ENCODE assay signal across 8 cellular contexts in genomic region chr3:107271787-107272387, GRCh38.
A peak's percentile ranks its signal among the peaks of the same experiment; 100 is the strongest.
DNase-seq lines count a peak whose midpoint lies in the region; ATAC-seq and TF ChIP-seq lines count a peak whose summit lies in the region.

No MANE protein-coding gene starts in this region.

- no peaks in the 10 kb centered on the region for H3K9me3 ChIP-seq in OCI-LY3 (ENCODE audit: insufficient read depth, low read length)
- no peaks in the 10 kb centered on the region for H3K9me3 ChIP-seq in mesenchymal stem cell (ENCODE audit: control insufficient read depth, low read length)

- no peak overlapping the region for H3K4ac ChIP-seq in mesenchymal stem cell (ENCODE audit: low read depth in 1 of 2, low read length in 2 of 2)

- H2BK120ac ChIP-seq in mesenchymal stem cell (ENCODE audit: low read depth, low read length) = no peak overlapping the region

- no peak overlapping the region for H3K23ac ChIP-seq in mesenchymal stem cell (ENCODE audit: low read length in 2 of 2)

- H3K79me2 ChIP-seq in OCI-LY3 (ENCODE audit: low read length) = no peaks in the 10 kb centered on the region

- no peak overlapping the region for H3K27ac ChIP-seq in OCI-LY3 (ENCODE audit: low read length)
- no peak overlapping the region for H3K27ac ChIP-seq in mesenchymal stem cell (ENCODE audit: low read length, poor library complexity, severe bottlenecking)

- no peak overlapping the region for H2BK5ac ChIP-seq in mesenchymal stem cell (ENCODE audit: low read depth, low read length, poor library complexity, severe bottlenecking)

- 0 out of 2 replicates have a peak overlapping the region, but pooled peaks have one; percentile 6 for H2AFZ ChIP-seq in OCI-LY3 (ENCODE audit: low read depth, low read length)
- H2AFZ ChIP-seq in mesenchymal stem cell (ENCODE audit: low read depth, low read length) = no peak overlapping the region

- no peaks in the 10 kb centered on the region for H3K4me1 ChIP-seq in OCI-LY3 (ENCODE audit: low read length)
- H3K4me1 ChIP-seq in mesenchymal stem cell (ENCODE audit: control insufficient read depth, insufficient read depth, low read depth, low read length) = no peaks in the 10 kb centered on the region

- no peak overlapping the region for H3K18ac ChIP-seq in mesenchymal stem cell (ENCODE audit: low read depth in 1 of 2, low read length in 2 of 2)

- no peak overlapping the region for H2BK12ac ChIP-seq in mesenchymal stem cell (ENCODE audit: low read length in 2 of 2)

- H2AK5ac ChIP-seq in mesenchymal stem cell (ENCODE audit: low read length, severe bottlenecking) = no peak overlapping the region

- H3K4me2 ChIP-seq in OCI-LY3 (ENCODE audit: low read length) (peak overlapping the region; percentile 44), mesenchymal stem cell (ENCODE audit: low read length, poor library complexity, severe bottlenecking) (no peak overlapping the region)

- WGBS in mesenchymal stem cell = 0% methylated on average over 1 of the region's 3 CpGs

- no peak overlapping the region for H2BK15ac ChIP-seq in mesenchymal stem cell (ENCODE audit: low read depth, poor library complexity, severe bottlenecking)

- no peak overlapping the region for H4K91ac ChIP-seq in mesenchymal stem cell (ENCODE audit: low read length)

- no peaks in the 10 kb centered on the region for H4K20me1 ChIP-seq in OCI-LY3 (ENCODE audit: insufficient read depth, low read length)

- no peaks in the 10 kb centered on the region for H3K36me3 ChIP-seq in OCI-LY3 (replicated peaks; ENCODE audit: low read depth, low read length)
- no peaks in the 10 kb centered on the region for H3K36me3 ChIP-seq in mesenchymal stem cell (ENCODE audit: control insufficient read depth in 1 of 2, insufficient read depth in 2 of 2, low read depth in 1 of 2, low read length in 2 of 2)

- H3K79me1 ChIP-seq in mesenchymal stem cell (replicated peaks; ENCODE audit: low read length, poor library complexity, severe bottlenecking) = no peaks in the 10 kb centered on the region

- H3K27me3 ChIP-seq in OCI-LY3 (ENCODE audit: low read depth, low read length) (peaks cover 22% of the 10 kb centered on the region), mesenchymal stem cell (ENCODE audit: control insufficient read depth in 1 of 2, insufficient read depth in 1 of 2, low read length in 2 of 2) (no peaks in the 10 kb centered on the region)

- H3K9ac ChIP-seq in OCI-LY3 (ENCODE audit: low read length) (no peak overlapping the region), mesenchymal stem cell (ENCODE audit: low read length) (no peak overlapping the region)

- H3K4me3 ChIP-seq in OCI-LY3 (ENCODE audit: low read length) (no peak overlapping the region), mesenchymal stem cell (ENCODE audit: insufficient read depth in 1 of 2, low read depth in 1 of 2, low read length in 2 of 2) (no peak overlapping the region)

- no peak overlapping the region for H4K8ac ChIP-seq in mesenchymal stem cell (ENCODE audit: low read length)

- TF ChIP-seq CTCF in OCI-LY3 (IDR thresholded peaks at IDR 0.05; ENCODE audit: low read depth, low read length) = peak; percentile 84

- ATAC-seq in GM19023 (IDR thresholded peaks at IDR 0.05; ENCODE audit: unreplicated experiment) = peak; percentile 63

- DNase-seq in CD1c-positive myeloid dendritic cell (ENCODE audit: extremely low spot score) (peak; percentile 36), HS-5 (ENCODE audit: low read depth) (peak; percentile 11), dermis blood vessel endothelial cell (peak; percentile 56), mesenchymal stem cell (peak; percentile 60), mesenteric fat pad (ENCODE audit: low spot score) (no peak), 8988T (no peak)

- no peak overlapping the region for H3K14ac ChIP-seq in mesenchymal stem cell (ENCODE audit: low read length in 2 of 2)

Comparison
In these comparisons a context has a peak if more than half of its experiments do, and no peak if none do; other contexts are left out.
1. DNase-seq: peak in CD1c-positive myeloid dendritic cell (single experiment), HS-5 (single experiment), dermis blood vessel endothelial cell (single experiment) and mesenchymal stem cell (single experiment); none in mesenteric fat pad (single experiment) and 8988T (single experiment).